In genomic region chr19:3721131-3721899, GRCh38 we compare ENCODE assay signal across 8 cellular contexts. TPM values are rescaled to one million over a fixed set of nuclear protein-coding genes. Genes with fewer than 3 reads are reported as not detected.
DNase-seq lines count a peak whose midpoint lies in the region; ATAC-seq and TF ChIP-seq lines count a peak whose summit lies in the region.

No MANE protein-coding gene starts in this region.

- DNase-seq in G401 (ENCODE audit: low spot score), result peak; percentile 62
- DNase-seq in NCI-H128 (lab: John Stamatoyannopoulos, UW; ENCODE audit: unreplicated experiment), result peak; percentile 65
- DNase-seq in T follicular helper cell (ENCODE audit: low read depth), result peak; percentile 86
- peak; percentile 73 to 86 (median 78) for DNase-seq in adrenal gland
- DNase-seq in left cardiac atrium, result peak; percentile 85
- DNase-seq in pulmonary artery endothelial cell (ENCODE audit: low read depth, low spot score), result peak; percentile 46
- peak; percentile 85 to 92 for DNase-seq in aorta

- in situ Hi-C loops in G401 (cut with HindIII; ENCODE audit: low sequenced_read_pairs), result no loop called here

- intact Hi-C loops in adrenal gland (cut with DNase I), result no loop called here
- intact Hi-C loops in left cardiac atrium (cut with DNase I), result no loop called here
- intact Hi-C loops in aorta (cut with DNase I), result loop anchor here in 1 of 2 donors (10.0 kb wide), 1 partner anchor 417 kb away; no protein-coding TSS in a partner anchor

- peak in 1 of 6 experiments; percentile 37 for TF ChIP-seq CTCF in adrenal gland (IDR thresholded peaks at IDR 0.05)

- H3K36me3 ChIP-seq in adrenal gland (replicated peaks in 1 of 2) (no peaks in the 10 kb centered on the region), aorta (ENCODE audit: control insufficient read depth in 1 of 2, insufficient read depth in 2 of 2, low read length in 1 of 2) (no peaks in the 10 kb centered on the region)

- no peak overlapping the region for H3K27ac ChIP-seq in adrenal gland
- H3K27ac ChIP-seq in aorta (ENCODE audit: low read depth in 1 of 2, low read length in 2 of 2), result no peak overlapping the region

- H3K4me3 ChIP-seq in adrenal gland (peak overlapping the region in 1 of 4 donors; percentile 29), aorta (ENCODE audit: low read length in 2 of 2) (no peak overlapping the region)

- H3K9me3 ChIP-seq in adrenal gland (replicated peaks in 1 of 3) (no peaks in the 10 kb centered on the region), aorta (ENCODE audit: control insufficient read depth, low read length) (no peaks in the 10 kb centered on the region)

- H3K27me3 ChIP-seq in adrenal gland (peaks cover 36% of the 10 kb centered on the region), aorta (ENCODE audit: control insufficient read depth in 1 of 2, insufficient read depth in 2 of 2, low read length in 1 of 2) (no peaks in the 10 kb centered on the region)

- H3K4me1 ChIP-seq in adrenal gland (replicated peaks in 1 of 2) (peaks cover 0 to 9% of the 10 kb centered on the region in 2 donors), aorta (ENCODE audit: control insufficient read depth in 1 of 2, insufficient read depth in 2 of 2, low read length in 2 of 2) (no peaks in the 10 kb centered on the region)

- TF ChIP-seq POLR2A in adrenal gland (IDR thresholded peaks at IDR 0.05), result peak in 1 of 2 donors; percentile 94

- 16 to 70% (median 27%) methylated on average over 12 to 47 of the region's 47 CpGs for WGBS in adrenal gland, 4 donors
- 19 to 21% methylated on average over 46 to 47 of the region's 47 CpGs for WGBS in aorta, 2 donors

- ATAC-seq in left cardiac atrium (peak; percentile 88 to 90), aorta (ENCODE audit: low FRiP score) (peak; percentile 88), GM19395 (IDR thresholded peaks at IDR 0.05; ENCODE audit: unreplicated experiment) (no peak)

RNA-seq across cellular contexts. Expression of gene TJP3, which starts 13.1 kb away (rescaled TPM):
- total RNA-seq in G401 (2014; rRNA removed; shearing (Covaris generic)), result 12.4 and 15.1 TPM in 2 replicates
- 1 to 10 TPM in 1 of 8 donors, under 1 TPM in 3, not detected in 4; 0.14 to 2.5 (median 0.33) TPM for total RNA-seq in adrenal gland
- polyA plus RNA-seq in adrenal gland, result under 1 TPM in 1 of 3 donors, not detected in 2; 0.07 TPM
- total RNA-seq in left cardiac atrium, result under 1 TPM in 1 of 2 donors, not detected in 1; 0.32 TPM
- total RNA-seq in pulmonary artery endothelial cell, result not detected in 2 replicates
- total RNA-seq in aorta, result under 1 TPM; 0.26 to 0.60 TPM
- polyA plus RNA-seq in aorta, result 10 to 100 TPM in 1 of 2 donors, under 1 TPM in 1; 0.84 to 29.2 TPM

RNA-seq across cellular contexts. Expression of gene PIP5K1C, which starts 21.0 kb away (rescaled TPM):
- 5.3 and 13.0 TPM in 2 replicates for total RNA-seq in G401 (2014; rRNA removed; shearing (Covaris generic))
- 10 to 100 TPM; 29.6 to 44.7 (median 31.9) TPM for total RNA-seq in adrenal gland
- 10 to 100 TPM in 2 of 3 donors, 1 to 10 TPM in 1; 8.8 to 31.6 (median 18.6) TPM for polyA plus RNA-seq in adrenal gland
- 10 to 100 TPM; 36.6 to 44.3 TPM for total RNA-seq in left cardiac atrium
- total RNA-seq in pulmonary artery endothelial cell, result 15.4 and 22.5 TPM in 2 replicates
- total RNA-seq in aorta, result 10 to 100 TPM; 78.7 to 83.3 TPM
- polyA plus RNA-seq in aorta, result 10 to 100 TPM; 25.2 to 26.8 TPM

RNA-seq across cellular contexts. Expression of gene APBA3, which starts 40.2 kb away (rescaled TPM):
- 18.2 and 27.1 TPM in 2 replicates for total RNA-seq in G401 (2014; rRNA removed; shearing (Covaris generic))
- total RNA-seq in adrenal gland (10 to 100 TPM; 11.1 to 35.6 (median 23.3) TPM), left cardiac atrium (10 to 100 TPM; 12.6 to 12.7 TPM), pulmonary artery endothelial cell (17.5 and 29.0 TPM in 2 replicates), aorta (10 to 100 TPM; 15.7 to 24.3 TPM)
- polyA plus RNA-seq in adrenal gland (10 to 100 TPM in 2 of 3 donors, 1 to 10 TPM in 1; 2.6 to 43.8 (median 24.0) TPM), aorta (10 to 100 TPM in 1 of 2 donors, 1 to 10 TPM in 1; 7.1 to 25.6 TPM)

RNA-seq across cellular contexts. Expression of gene MRPL54, which starts 41.2 kb away (rescaled TPM):
- total RNA-seq in G401 (2014; rRNA removed; shearing (Covaris generic)), result 60.7 and 66.3 TPM in 2 replicates
- total RNA-seq in adrenal gland, result 100 to 1,000 TPM in 6 of 8 donors, 10 to 100 TPM in 2; 83.2 to 229 (median 107) TPM
- 100 to 1,000 TPM in 1 of 3 donors, 10 to 100 TPM in 2; 60.2 to 172 (median 100.0) TPM for polyA plus RNA-seq in adrenal gland
- 10 to 100 TPM; 63.6 to 68.9 TPM for total RNA-seq in left cardiac atrium
- 41.2 and 49.6 TPM in 2 replicates for total RNA-seq in pulmonary artery endothelial cell
- 10 to 100 TPM; 39.6 to 40.7 TPM for total RNA-seq in aorta
- 100 to 1,000 TPM in 1 of 2 donors, 10 to 100 TPM in 1; 88.7 to 125 TPM for polyA plus RNA-seq in aorta

RNA-seq across cellular contexts. Expression of gene RAX2, which starts 50.7 kb away (rescaled TPM):
- 0.37 TPM in 1 of 2 replicates, not detected in the other for total RNA-seq in G401 (2014; rRNA removed; shearing (Covaris generic))
- not detected for total RNA-seq in adrenal gland
- polyA plus RNA-seq in adrenal gland, result not detected
- total RNA-seq in left cardiac atrium, result not detected
- total RNA-seq in pulmonary artery endothelial cell, result not detected in 2 replicates
- total RNA-seq in aorta, result not detected
- not detected for polyA plus RNA-seq in aorta
